2 cellular contexts compared by ENCODE assay signal in the genomic region with DNA sequence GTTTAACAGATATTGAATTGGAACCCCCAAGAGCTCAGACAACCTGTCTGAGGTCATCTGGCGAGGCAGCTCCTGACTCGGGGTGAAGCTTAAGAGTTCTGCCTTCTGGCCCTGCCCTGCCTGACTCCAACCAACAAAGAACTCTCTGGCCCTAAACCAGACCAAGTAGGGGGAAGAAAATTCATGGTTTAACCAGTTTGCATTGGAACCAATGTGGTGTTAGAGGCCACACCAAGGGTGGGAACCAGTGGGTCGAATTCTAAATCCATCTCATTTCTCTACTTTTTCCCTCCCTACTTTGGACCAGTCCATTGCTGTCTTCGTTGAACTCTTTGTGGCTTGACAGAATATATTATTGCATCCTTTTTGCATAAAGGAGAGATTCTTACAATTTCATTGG.
TF ChIP-seq lines count a peak whose summit lies in the region.

No MANE protein-coding gene starts in this region.

TF ChIP-seq in SK-N-SH, 30 proteins besides CTCF, POLR2A, EP300 and RAD21:
- TF ChIP-seq MEF2A (IDR thresholded peaks at IDR 0.05; ENCODE audit: borderline replicate concordance, low read depth), result no peak
- no peak for TF ChIP-seq ELF1 (IDR thresholded peaks at IDR 0.05)
- TF ChIP-seq RCOR1 (IDR thresholded peaks at IDR 0.05; ENCODE audit: low read length), result no peak
- TF ChIP-seq GATA2 (CRISPR knock-in tag; IDR thresholded peaks at IDR 0.05), result no peak
- no peak for TF ChIP-seq FOXM1 (IDR thresholded peaks at IDR 0.05; ENCODE audit: low read depth)
- TF ChIP-seq FOXJ3 (CRISPR knock-in tag; IDR thresholded peaks at IDR 0.05), result no peak
- TF ChIP-seq YY1 (IDR thresholded peaks at IDR 0.05; ENCODE audit: low read depth), result no peak
- TF ChIP-seq, protein P1, sequence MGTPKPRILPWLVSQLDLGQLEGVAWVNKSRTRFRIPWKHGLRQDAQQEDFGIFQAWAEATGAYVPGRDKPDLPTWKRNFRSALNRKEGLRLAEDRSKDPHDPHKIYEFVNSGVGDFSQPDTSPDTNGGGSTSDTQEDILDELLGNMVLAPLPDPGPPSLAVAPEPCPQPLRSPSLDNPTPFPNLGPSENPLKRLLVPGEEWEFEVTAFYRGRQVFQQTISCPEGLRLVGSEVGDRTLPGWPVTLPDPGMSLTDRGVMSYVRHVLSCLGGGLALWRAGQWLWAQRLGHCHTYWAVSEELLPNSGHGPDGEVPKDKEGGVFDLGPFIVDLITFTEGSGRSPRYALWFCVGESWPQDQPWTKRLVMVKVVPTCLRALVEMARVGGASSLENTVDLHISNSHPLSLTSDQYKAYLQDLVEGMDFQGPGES (IDR thresholded peaks at IDR 0.05; ENCODE audit: low read depth, low read length), result no peak
- TF ChIP-seq, protein P2, sequence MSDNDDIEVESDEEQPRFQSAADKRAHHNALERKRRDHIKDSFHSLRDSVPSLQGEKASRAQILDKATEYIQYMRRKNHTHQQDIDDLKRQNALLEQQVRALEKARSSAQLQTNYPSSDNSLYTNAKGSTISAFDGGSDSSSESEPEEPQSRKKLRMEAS (IDR thresholded peaks at IDR 0.05; ENCODE audit: low read depth), result no peak
- no peak for TF ChIP-seq SMC3 (IDR thresholded peaks at IDR 0.05; ENCODE audit: low read depth, low read length)
- no peak for TF ChIP-seq TCF12 (IDR thresholded peaks at IDR 0.05)
- no peak for TF ChIP-seq RFX5 (IDR thresholded peaks at IDR 0.05; ENCODE audit: low read length)
- TF ChIP-seq GABPA (IDR thresholded peaks at IDR 0.05; ENCODE audit: low read depth), result no peak
- TF ChIP-seq, protein P3, sequence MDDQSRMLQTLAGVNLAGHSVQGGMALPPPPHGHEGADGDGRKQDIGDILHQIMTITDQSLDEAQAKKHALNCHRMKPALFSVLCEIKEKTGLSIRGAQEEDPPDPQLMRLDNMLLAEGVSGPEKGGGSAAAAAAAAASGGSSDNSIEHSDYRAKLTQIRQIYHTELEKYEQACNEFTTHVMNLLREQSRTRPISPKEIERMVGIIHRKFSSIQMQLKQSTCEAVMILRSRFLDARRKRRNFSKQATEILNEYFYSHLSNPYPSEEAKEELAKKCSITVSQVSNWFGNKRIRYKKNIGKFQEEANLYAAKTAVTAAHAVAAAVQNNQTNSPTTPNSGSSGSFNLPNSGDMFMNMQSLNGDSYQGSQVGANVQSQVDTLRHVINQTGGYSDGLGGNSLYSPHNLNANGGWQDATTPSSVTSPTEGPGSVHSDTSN (IDR thresholded peaks at IDR 0.05), result no peak
- TF ChIP-seq EZH2phosphoT487 (IDR thresholded peaks at IDR 0.05; ENCODE audit: borderline replicate concordance, low read depth), result no peak
- TF ChIP-seq, protein P4, sequence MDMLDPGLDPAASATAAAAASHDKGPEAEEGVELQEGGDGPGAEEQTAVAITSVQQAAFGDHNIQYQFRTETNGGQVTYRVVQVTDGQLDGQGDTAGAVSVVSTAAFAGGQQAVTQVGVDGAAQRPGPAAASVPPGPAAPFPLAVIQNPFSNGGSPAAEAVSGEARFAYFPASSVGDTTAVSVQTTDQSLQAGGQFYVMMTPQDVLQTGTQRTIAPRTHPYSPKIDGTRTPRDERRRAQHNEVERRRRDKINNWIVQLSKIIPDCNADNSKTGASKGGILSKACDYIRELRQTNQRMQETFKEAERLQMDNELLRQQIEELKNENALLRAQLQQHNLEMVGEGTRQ (IDR thresholded peaks at IDR 0.05; ENCODE audit: borderline replicate concordance, low read depth, low read length), result no peak
- TF ChIP-seq POLR2AphosphoS5 (IDR thresholded peaks at IDR 0.05; ENCODE audit: low read depth, low read length), result no peak
TF ChIP-seq in SK-N-SH: peak in this region for 0.

TF ChIP-seq in HepG2, 621 proteins besides CTCF, POLR2A, EP300 and RAD21:
- TF ChIP-seq, protein P5, sequence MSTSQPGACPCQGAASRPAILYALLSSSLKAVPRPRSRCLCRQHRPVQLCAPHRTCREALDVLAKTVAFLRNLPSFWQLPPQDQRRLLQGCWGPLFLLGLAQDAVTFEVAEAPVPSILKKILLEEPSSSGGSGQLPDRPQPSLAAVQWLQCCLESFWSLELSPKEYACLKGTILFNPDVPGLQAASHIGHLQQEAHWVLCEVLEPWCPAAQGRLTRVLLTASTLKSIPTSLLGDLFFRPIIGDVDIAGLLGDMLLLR (CRISPR knock-in tag; IDR thresholded peaks at IDR 0.05), result no peak
- no peak for TF ChIP-seq BCL6 (CRISPR knock-in tag; IDR thresholded peaks at IDR 0.05)
TF ChIP-seq in HepG2: peak in this region for 0.
